Comparison of ENCODE assay signal across 17 cellular contexts in genomic region chr2:197312186-197312585, GRCh38. TPM values are rescaled to one million over a fixed set of nuclear protein-coding genes. Genes with fewer than 3 reads are reported as not detected.
DNase-seq lines count a peak whose midpoint lies in the region; ATAC-seq and TF ChIP-seq lines count a peak whose summit lies in the region.
"Had no signal": no experiment of that assay in that cellular context is flagged by ENCODE, and none has a peak within 500 bp of the region (broad histone marks: within the 10 kb centered on the region; RNA-seq: fewer than 3 reads in every experiment).

No MANE protein-coding gene starts in this region.

- no peaks in the 10 kb centered on the region for H3K9me3 Mint-ChIP-seq in CD4-positive, alpha-beta memory T cell
- H3K9me3 Mint-ChIP-seq in HFFc6 (no peaks in the 10 kb centered on the region), natural killer cell (no peaks in the 10 kb centered on the region)
- no peaks in the 10 kb centered on the region for H3K9me3 Mint-ChIP-seq in activated T-helper 17 cell treated with anti-CD3 and anti-CD28 coated beads, Interleukin-2, amount 50 U/mL, for 72 hours
- H3K9me3 Mint-ChIP-seq: activated B cell treated with CpG ODN at 0.5 μM for 24 hours, CD14-positive monocyte had no signal

- ATAC-seq in activated T-helper 17 cell treated with anti-CD3 and anti-CD28 coated beads, Interleukin-2, amount 50 U/mL, for 72 hours (replicated peaks) = no peak
- no peak for ATAC-seq in natural killer cell
- ATAC-seq in body of pancreas = no peak
- ATAC-seq in GM19397 (IDR thresholded peaks at IDR 0.05; ENCODE audit: unreplicated experiment) = no peak
- no peak for ATAC-seq in HG03139 (IDR thresholded peaks at IDR 0.05; ENCODE audit: unreplicated experiment)
- ATAC-seq: right lobe of liver had no signal

- H3K36me3 Mint-ChIP-seq in CD4-positive, alpha-beta memory T cell = peaks cover 0 to 23% of the 10 kb centered on the region in 2 donors
- no peaks in the 10 kb centered on the region for H3K36me3 Mint-ChIP-seq in HFFc6 (ENCODE audit: low read depth)
- peaks cover 24% of the 10 kb centered on the region for H3K36me3 Mint-ChIP-seq in activated T-helper 17 cell treated with anti-CD3 and anti-CD28 coated beads, Interleukin-2, amount 50 U/mL, for 72 hours (ENCODE audit: low read depth)
- H3K36me3 Mint-ChIP-seq in natural killer cell = no peaks in the 10 kb centered on the region
- H3K36me3 Mint-ChIP-seq: CD14-positive monocyte had no signal

- no peaks in the 10 kb centered on the region for H3K27me3 Mint-ChIP-seq in CD4-positive, alpha-beta memory T cell
- H3K27me3 Mint-ChIP-seq in HFFc6 (ENCODE audit: insufficient read depth) (peaks cover 18% of the 10 kb centered on the region), natural killer cell (ENCODE audit: low read depth in 2 of 2) (no peaks in the 10 kb centered on the region)
- no peaks in the 10 kb centered on the region for H3K27me3 Mint-ChIP-seq in activated T-helper 17 cell treated with anti-CD3 and anti-CD28 coated beads, Interleukin-2, amount 50 U/mL, for 72 hours
- H3K27me3 Mint-ChIP-seq: activated B cell treated with CpG ODN at 0.5 μM for 24 hours had no signal

- peak overlapping the region in 6 of 7 donors; percentile 94 to 97 (median 96) for H3K27ac Mint-ChIP-seq in CD4-positive, alpha-beta memory T cell
- no peak overlapping the region for H3K27ac Mint-ChIP-seq in HFFc6
- H3K27ac Mint-ChIP-seq in activated T-helper 17 cell treated with anti-CD3 and anti-CD28 coated beads, Interleukin-2, amount 50 U/mL, for 72 hours = no peak overlapping the region
- H3K27ac Mint-ChIP-seq in natural killer cell = peak overlapping the region; percentile 94 to 97

- POLR2A ChIA-PET in CD4-positive, alpha-beta memory T cell (lab: Charles Lee; ENCODE audit: partially characterized antibody) = interaction anchor here (1.3 to 20.5 kb wide), 7 partner anchors 12 to 199 kb away, joined by 4 to 1065 read pairs (median 156); no protein-coding TSS in a partner anchor

- TF ChIP-seq CTCF in HFFc6 (IDR thresholded peaks at IDR 0.05) (no peak), natural killer cell (IDR thresholded peaks at IDR 0.05) (no peak), body of pancreas (IDR thresholded peaks at IDR 0.05) (no peak)

- 92 to 93% methylated on average over 3 of the region's 3 CpGs for WGBS in body of pancreas, 2 donors

- peak overlapping the region in 4 of 8 donors; percentile 84 to 88 (median 88) for H3K4me3 Mint-ChIP-seq in CD4-positive, alpha-beta memory T cell
- H3K4me3 Mint-ChIP-seq in HFFc6 (no peak overlapping the region), natural killer cell (peak overlapping the region; percentile 47)
- peak overlapping the region; percentile 90 for H3K4me3 Mint-ChIP-seq in activated T-helper 17 cell treated with anti-CD3 and anti-CD28 coated beads, Interleukin-2, amount 50 U/mL, for 72 hours
- H3K4me3 Mint-ChIP-seq: activated B cell treated with CpG ODN at 0.5 μM for 24 hours had no signal

- peaks cover 38% of the 10 kb centered on the region for H3K4me1 ChIP-seq in CD4-positive, alpha-beta memory T cell (ENCODE audit: insufficient read depth, low read length)
- peaks cover 20% of the 10 kb centered on the region for H3K4me1 ChIP-seq in body of pancreas

- H3K27ac ChIP-seq in CD4-positive, alpha-beta memory T cell (ENCODE audit: low read depth, low read length) = no peak overlapping the region
- no peak overlapping the region for H3K27ac ChIP-seq in body of pancreas
- H3K27ac ChIP-seq: thyroid gland had no signal

- TF ChIP-seq POLR2A in body of pancreas (IDR thresholded peaks at IDR 0.05) = no peak

- no peaks in the 10 kb centered on the region for H3K9me3 ChIP-seq in CD4-positive, alpha-beta memory T cell (ENCODE audit: control insufficient read depth in 1 of 2, low read length in 2 of 2)
- no peaks in the 10 kb centered on the region for H3K9me3 ChIP-seq in body of pancreas
- H3K9me3 ChIP-seq: right lobe of liver, thyroid gland had no signal

- CTCF ChIA-PET in CD4-positive, alpha-beta memory T cell (lab: Charles Lee; ENCODE audit: partially characterized antibody) = interaction anchor here (1.0 to 11.5 kb wide), 14 partner anchors 13 to 301 kb away, joined by 3 to 146 read pairs (median 6); no protein-coding TSS in a partner anchor

- peaks cover 30 to 60% (median 42%) of the 10 kb centered on the region in 4 donors for H3K4me1 Mint-ChIP-seq in CD4-positive, alpha-beta memory T cell
- peaks cover 11% of the 10 kb centered on the region for H3K4me1 Mint-ChIP-seq in HFFc6 (ENCODE audit: low read depth)
- peaks cover 16% of the 10 kb centered on the region for H3K4me1 Mint-ChIP-seq in activated T-helper 17 cell treated with anti-CD3 and anti-CD28 coated beads, Interleukin-2, amount 50 U/mL, for 72 hours
- peaks cover 34 to 39% of the 10 kb centered on the region in 2 donors for H3K4me1 Mint-ChIP-seq in natural killer cell

- no peaks in the 10 kb centered on the region for H3K36me3 ChIP-seq in CD4-positive, alpha-beta memory T cell (ENCODE audit: insufficient read depth, low read length)
- no peaks in the 10 kb centered on the region for H3K36me3 ChIP-seq in body of pancreas (replicated peaks in 1 of 2; ENCODE audit: insufficient read depth in 1 of 2, low read depth in 2 of 2)
- H3K36me3 ChIP-seq: right lobe of liver, thyroid gland had no signal

- no peaks in the 10 kb centered on the region for H3K27me3 ChIP-seq in CD4-positive, alpha-beta memory T cell (ENCODE audit: insufficient read depth, low read length)
- no peaks in the 10 kb centered on the region for H3K27me3 ChIP-seq in body of pancreas
- H3K27me3 ChIP-seq: right lobe of liver, thyroid gland had no signal

- H3K4me3 ChIP-seq in CD4-positive, alpha-beta memory T cell (ENCODE audit: low read length in 2 of 2) = no peak overlapping the region
- H3K4me3 ChIP-seq in body of pancreas = no peak overlapping the region
- H3K4me3 ChIP-seq: right lobe of liver, thyroid gland had no signal

- intact Hi-C loops in CD4-positive, alpha-beta memory T cell (cut with micrococcal nuclease) = loop anchor here (5.0 kb wide), 2 partner anchors 45 to 300 kb away; no protein-coding TSS in a partner anchor
- intact Hi-C loops in natural killer cell (cut with micrococcal nuclease) (no loop called here), body of pancreas (cut with DNase I) (loop anchor here (5.0 kb wide), 1 partner anchor 125 kb away; no protein-coding TSS in a partner anchor)

- DNase-seq in CD4-positive, alpha-beta memory T cell = no peak
- DNase-seq in HFFc6 = peak; percentile 15
- DNase-seq in natural killer cell = no peak
- DNase-seq in body of pancreas = no peak
- no peak for DNase-seq in NCI-H526 treated with DMSO at 0.1 percent for 48 hours (lab: John Stamatoyannopoulos, UW)
- DNase-seq: activated B cell treated with CpG ODN at 0.5 μM for 24 hours, GOT3, head of caudate nucleus, NCI-H187 treated with DMSO at 0.1 percent for 48 hours, NCI-H524 treated with DMSO at 0.1 percent for 48 hours, right lobe of liver, SW 1271, thyroid gland had no signal

RNA-seq across cellular contexts. Expression of gene ANKRD44, which starts 1.6 kb away (rescaled TPM):
- 100 to 1,000 TPM; 229 to 248 TPM for total RNA-seq in CD4-positive, alpha-beta memory T cell
- 10 to 100 TPM; 51.5 to 87.9 TPM for polyA plus RNA-seq in CD4-positive, alpha-beta memory T cell
- 1 to 10 TPM; 3.8 to 5.7 (median 4.7) TPM for total RNA-seq in HFFc6 (2021; fragmentation: NEBNext Ultra II Directional; extraction: Animal tissue kit (Norgen Biotek cat#: 25700))
- 100 to 1,000 TPM; 131 to 154 TPM for total RNA-seq in activated T-helper 17 cell treated with anti-CD3 and anti-CD28 coated beads, Interleukin-2, amount 50 U/mL, for 72 hours
- 100 to 1,000 TPM; 252 to 376 (median 311) TPM for total RNA-seq in natural killer cell
- total RNA-seq in body of pancreas = 10 to 100 TPM; 12.2 TPM

Comparison
In these comparisons a context has a peak if more than half of its experiments do, and no peak if none do; other contexts are left out.
1. H3K27ac Mint-ChIP-seq: peak in CD4-positive, alpha-beta memory T cell (6 of 7) and natural killer cell (2 of 2); none in HFFc6 (single experiment) and activated T-helper 17 cell treated with anti-CD3 and anti-CD28 coated beads, Interleukin-2, amount 50 U/mL, for 72 hours (single experiment).
2. RNA of gene ANKRD44, which starts 1.6 kb away (total RNA-seq): 252 to 376 TPM in natural killer cell, 229 to 248 TPM in CD4-positive, alpha-beta memory T cell and 131 to 154 TPM in activated T-helper 17 cell treated with anti-CD3 and anti-CD28 coated beads, Interleukin-2, amount 50 U/mL, for 72 hours; 12.2 TPM in body of pancreas and 3.8 to 5.7 TPM in HFFc6; every median in the first group is over 4 times any median in the second.